ENCODE assay signal across 14 cellular contexts in genomic region chr13:41622545-41623429, GRCh38.
DNase-seq lines count a peak whose midpoint lies in the region; ATAC-seq and TF ChIP-seq lines count a peak whose summit lies in the region.
"Had no signal": no experiment of that assay in that cellular context is flagged by ENCODE, and none has a peak within 500 bp of the region (broad histone marks: within the 10 kb centered on the region; RNA-seq: fewer than 3 reads in every experiment).

No MANE protein-coding gene starts in this region.

- H3K4me1 Mint-ChIP-seq in activated CD8-positive, alpha-beta T cell treated with anti-CD3 and anti-CD28 coated beads for 36 hours (ENCODE audit: low read depth) = no peaks in the 10 kb centered on the region

- H3K4me1 ChIP-seq in lower lobe of right lung (peaks cover 13% of the 10 kb centered on the region), upper lobe of right lung (peaks cover 19% of the 10 kb centered on the region)
- H3K4me1 ChIP-seq: SJCRH30 had no signal

- ATAC-seq in lower lobe of right lung (peak; percentile 70 to 71), upper lobe of right lung (peak; percentile 39), GM19395 (IDR thresholded peaks at IDR 0.05; ENCODE audit: unreplicated experiment) (no peak), GM19328 (IDR thresholded peaks at IDR 0.05; ENCODE audit: unreplicated experiment) (no peak)
- ATAC-seq in activated CD8-positive, alpha-beta T cell treated with anti-CD3 and anti-CD28 coated beads for 36 hours = no peak

- DNase-seq in Jurkat, Clone E6-1 (ENCODE audit: low read depth, low spot score) = peak; percentile 27
- no peak for DNase-seq in coronary artery (ENCODE audit: low spot score)
- no peak for DNase-seq in lower lobe of right lung
- DNase-seq in upper lobe of right lung = no peak
- DNase-seq in activated CD8-positive, alpha-beta T cell treated with anti-CD3 and anti-CD28 coated beads for 36 hours = no peak
- DNase-seq in NCI-H2107 (lab: John Stamatoyannopoulos, UW) = no peak
- DNase-seq: activated CD4-positive, CD25-positive, alpha-beta regulatory T cell treated with anti-CD3 and anti-CD28 coated beads, Interleukin-2, amount 50 U/mL, for 72 hours; activated gamma-delta T cell treated with Interleukin-2 at 50 U/mL for 16 hours; DMS153; NCI-H2081; nucleus accumbens; SJCRH30 had no signal

- POLR2A ChIA-PET in activated CD8-positive, alpha-beta T cell treated with anti-CD3 and anti-CD28 coated beads for 36 hours (lab: Charles Lee) = no interaction called here

- TF ChIP-seq CTCF in coronary artery (IDR thresholded peaks at IDR 0.05) = no peak
- TF ChIP-seq CTCF in lower lobe of right lung (IDR thresholded peaks at IDR 0.05) = no peak
- no peak for TF ChIP-seq CTCF in upper lobe of right lung (IDR thresholded peaks at IDR 0.05)
- TF ChIP-seq CTCF in activated CD8-positive, alpha-beta T cell treated with anti-CD3 and anti-CD28 coated beads for 36 hours (IDR thresholded peaks at IDR 0.05) = no peak

- H3K9me3 ChIP-seq in lower lobe of right lung = no peaks in the 10 kb centered on the region
- no peaks in the 10 kb centered on the region for H3K9me3 ChIP-seq in upper lobe of right lung

- no peak overlapping the region for H3K4me3 ChIP-seq in Jurkat, Clone E6-1 (ENCODE audit: low read length)
- peak overlapping the region; percentile 21 for H3K4me3 ChIP-seq in coronary artery
- H3K4me3 ChIP-seq in lower lobe of right lung = no peak overlapping the region
- H3K4me3 ChIP-seq in upper lobe of right lung = no peak overlapping the region
- H3K4me3 ChIP-seq: SJCRH30 had no signal

- peaks cover 18% of the 10 kb centered on the region for H3K36me3 Mint-ChIP-seq in activated CD8-positive, alpha-beta T cell treated with anti-CD3 and anti-CD28 coated beads for 36 hours (ENCODE audit: low read depth)

- H3K36me3 ChIP-seq in lower lobe of right lung (no peaks in the 10 kb centered on the region), upper lobe of right lung (no peaks in the 10 kb centered on the region)
- H3K36me3 ChIP-seq: SJCRH30 had no signal

- H3K27me3 ChIP-seq in lower lobe of right lung (ENCODE audit: low read depth) (no peaks in the 10 kb centered on the region), upper lobe of right lung (no peaks in the 10 kb centered on the region)
- H3K27me3 ChIP-seq: SJCRH30 had no signal

- H3K4me3 Mint-ChIP-seq in activated CD8-positive, alpha-beta T cell treated with anti-CD3 and anti-CD28 coated beads for 36 hours = no peak overlapping the region

- H3K9me3 Mint-ChIP-seq in activated CD8-positive, alpha-beta T cell treated with anti-CD3 and anti-CD28 coated beads for 36 hours = peaks cover 2% of the 10 kb centered on the region

- H3K27me3 Mint-ChIP-seq in activated CD8-positive, alpha-beta T cell treated with anti-CD3 and anti-CD28 coated beads for 36 hours = no peaks in the 10 kb centered on the region

- H3K27ac ChIP-seq in coronary artery (peak overlapping the region in 1 of 2 donors; percentile 79), lower lobe of right lung (peak overlapping the region; percentile 70), upper lobe of right lung (peak overlapping the region; percentile 55)
- H3K27ac ChIP-seq: SJCRH30 had no signal

- intact Hi-C loops in lower lobe of right lung (cut with DNase I) (no loop called here), upper lobe of right lung (cut with DNase I) (no loop called here)
- intact Hi-C loops in activated CD8-positive, alpha-beta T cell treated with anti-CD3 and anti-CD28 coated beads for 36 hours (cut with micrococcal nuclease) = no loop called here

- CTCF ChIA-PET in activated CD8-positive, alpha-beta T cell treated with anti-CD3 and anti-CD28 coated beads for 36 hours (lab: Charles Lee) = interaction anchor here (1.3 kb wide), 1 partner anchor 9 kb away, joined by 4 read pairs; no protein-coding TSS in a partner anchor

- no peak overlapping the region for H3K27ac Mint-ChIP-seq in activated CD8-positive, alpha-beta T cell treated with anti-CD3 and anti-CD28 coated beads for 36 hours

Comparison
In these comparisons a context has a peak if more than half of its experiments do, and no peak if none do; other contexts are left out.
1. ATAC-seq: peak in lower lobe of right lung (2 of 2) and upper lobe of right lung (single experiment); none in GM19395 (single experiment), activated CD8-positive, alpha-beta T cell treated with anti-CD3 and anti-CD28 coated beads for 36 hours (single experiment) and GM19328 (single experiment).